22 cellular contexts compared by ENCODE assay signal in the genomic region with DNA sequence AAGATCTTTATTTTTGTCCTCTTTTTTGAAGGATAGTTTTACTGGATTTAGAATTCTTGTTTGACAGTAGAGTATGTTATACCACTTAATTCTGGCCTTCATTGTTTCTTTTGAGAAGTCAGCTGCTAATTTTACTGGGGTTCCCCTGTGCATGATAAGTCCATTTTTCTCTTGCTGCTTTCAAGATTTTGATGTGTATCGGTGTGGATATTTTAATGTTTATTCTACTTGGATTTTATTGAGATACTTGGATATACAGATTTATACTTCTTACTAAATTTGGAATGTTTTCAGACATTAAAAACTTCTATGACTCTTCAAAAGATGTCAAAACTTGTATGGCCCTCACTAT.
DNase-seq lines count a peak whose midpoint lies in the region; ATAC-seq and TF ChIP-seq lines count a peak whose summit lies in the region.
"Had no signal": no experiment of that assay in that cellular context is flagged by ENCODE, and none has a peak within 500 bp of the region (broad histone marks: within the 10 kb centered on the region; RNA-seq: fewer than 3 reads in every experiment).

No MANE protein-coding gene starts in this region.

- no peaks in the 10 kb centered on the region for H3F3A ChIP-seq in Loucy (ENCODE audit: low read depth)

- H3K9ac ChIP-seq in Loucy (ENCODE audit: low read depth, low read length, poor library complexity, severe bottlenecking): no peak overlapping the region

- H3K27ac Mint-ChIP-seq in stimulated activated naive CD8-positive, alpha-beta T cell treated with anti-CD3 and anti-CD28 coated beads, Interleukin-15, Interleukin-2, amounts not matched to agents 100 ng/mL and 50 ng/mL, for 24 hours: peak overlapping the region; percentile 41
- no peak overlapping the region for H3K27ac Mint-ChIP-seq in stimulated activated naive CD8-positive, alpha-beta T cell treated with anti-CD3 and anti-CD28 coated beads, Interleukin-15, amount 100 ng/mL, for 72 hours
- 0 out of 2 replicates have a peak overlapping the region, but pooled peaks have one; percentile 2 for H3K27ac Mint-ChIP-seq in WTC11
- H3K27ac Mint-ChIP-seq: CD4-positive, CD25-positive, alpha-beta regulatory T cell had no signal

- TF ChIP-seq CTCF in Loucy (conservative IDR thresholded peaks at IDR 0.05; ENCODE audit: low read length) (no peak), WTC11 (IDR thresholded peaks at IDR 0.05) (no peak)

- peaks cover 13% of the 10 kb centered on the region for H3K9me3 Mint-ChIP-seq in stimulated activated naive CD8-positive, alpha-beta T cell treated with anti-CD3 and anti-CD28 coated beads, Interleukin-15, Interleukin-2, amounts not matched to agents 100 ng/mL and 50 ng/mL, for 24 hours
- H3K9me3 Mint-ChIP-seq in stimulated activated naive CD8-positive, alpha-beta T cell treated with anti-CD3 and anti-CD28 coated beads, Interleukin-15, amount 100 ng/mL, for 72 hours: peaks cover 17 to 18% of the 10 kb centered on the region in 2 donors
- peaks cover 6% of the 10 kb centered on the region; the same call in 1 of the 2 replicates for H3K9me3 Mint-ChIP-seq in WTC11

- no peak for DNase-seq in stimulated activated naive CD8-positive, alpha-beta T cell treated with anti-CD3 and anti-CD28 coated beads, Interleukin-15, amount 100 ng/mL, for 72 hours
- DNase-seq in WTC11 (ENCODE audit: low spot score) (no peak), SW 1271 (lab: John Stamatoyannopoulos, UW) (no peak), SHP77 treated with DMSO at 0.1 percent for 48 hours (lab: John Stamatoyannopoulos, UW) (no peak), mucosa of gallbladder (ENCODE audit: low spot score) (no peak)
- DNase-seq: CD4-positive, CD25-positive, alpha-beta regulatory T cell; COR-L47; DND-41; H7; NCI-H1092; NCI-H1436; NCI-H1930; NCI-H226; NCI-H510A treated with DMSO at 0.1 percent for 48 hours; NCI-H748 treated with DMSO at 0.1 percent for 48 hours; NK-92 treated with Interleukin-12 subunit alpha and Interleukin-12 subunit beta, amount 100 ng/mL, for 24 hours had no signal

- ATAC-seq in stimulated activated naive CD8-positive, alpha-beta T cell treated with anti-CD3 and anti-CD28 coated beads, Interleukin-15, amount 100 ng/mL, for 72 hours: no peak
- no peak for ATAC-seq in WTC11
- ATAC-seq: HepG2, K562, Right ventricle myocardium inferior had no signal

- H3K4me3 ChIP-seq in Loucy (ENCODE audit: low read length, poor library complexity, severe bottlenecking): peak overlapping the region; percentile 13
- H3K4me3 ChIP-seq: K562, SK-N-MC had no signal

- H3K4me2 ChIP-seq in Loucy (ENCODE audit: low read depth, low read length, poor library complexity, severe bottlenecking): peak overlapping the region; percentile 51

- no peaks in the 10 kb centered on the region for H4K20me1 ChIP-seq in Loucy (ENCODE audit: insufficient read depth, low read length, poor library complexity, severe bottlenecking)

- H3K79me2 ChIP-seq in Loucy (ENCODE audit: insufficient read depth, low read length): no peaks in the 10 kb centered on the region

- CTCF ChIA-PET in WTC11 (lab: Charles Lee): interaction anchor here (0.9 kb wide), 1 partner anchor 40 kb away, joined by 3 read pairs; no protein-coding TSS in a partner anchor

- peaks cover 27% of the 10 kb centered on the region for H3K4me1 ChIP-seq in Loucy (ENCODE audit: insufficient read depth, low read length, poor library complexity, severe bottlenecking)

- no peak overlapping the region for H2AFZ ChIP-seq in Loucy (ENCODE audit: low read length)

- H3K36me3 ChIP-seq in Loucy (ENCODE audit: insufficient read depth, low read length): peaks cover 4% of the 10 kb centered on the region; the same call in 1 of the 2 replicates

- no peak overlapping the region for H3K4me3 Mint-ChIP-seq in stimulated activated naive CD8-positive, alpha-beta T cell treated with anti-CD3 and anti-CD28 coated beads, Interleukin-15, Interleukin-2, amounts not matched to agents 100 ng/mL and 50 ng/mL, for 24 hours
- H3K4me3 Mint-ChIP-seq in stimulated activated naive CD8-positive, alpha-beta T cell treated with anti-CD3 and anti-CD28 coated beads, Interleukin-15, amount 100 ng/mL, for 72 hours: peak overlapping the region in 1 of 2 donors; percentile 52
- no peak overlapping the region for H3K4me3 Mint-ChIP-seq in WTC11
- H3K4me3 Mint-ChIP-seq: CD4-positive, CD25-positive, alpha-beta regulatory T cell had no signal

- POLR2A ChIA-PET in WTC11 (lab: Charles Lee): no interaction called here

- H3K4me1 Mint-ChIP-seq in stimulated activated naive CD8-positive, alpha-beta T cell treated with anti-CD3 and anti-CD28 coated beads, Interleukin-15, Interleukin-2, amounts not matched to agents 100 ng/mL and 50 ng/mL, for 24 hours (ENCODE audit: low read depth): peaks cover 34% of the 10 kb centered on the region
- H3K4me1 Mint-ChIP-seq in stimulated activated naive CD8-positive, alpha-beta T cell treated with anti-CD3 and anti-CD28 coated beads, Interleukin-15, amount 100 ng/mL, for 72 hours: peaks cover 25% of the 10 kb centered on the region
- peaks cover 40% of the 10 kb centered on the region for H3K4me1 Mint-ChIP-seq in WTC11

- H3K27me3 Mint-ChIP-seq in stimulated activated naive CD8-positive, alpha-beta T cell treated with anti-CD3 and anti-CD28 coated beads, Interleukin-15, Interleukin-2, amounts not matched to agents 100 ng/mL and 50 ng/mL, for 24 hours: no peaks in the 10 kb centered on the region
- H3K27me3 Mint-ChIP-seq in stimulated activated naive CD8-positive, alpha-beta T cell treated with anti-CD3 and anti-CD28 coated beads, Interleukin-15, amount 100 ng/mL, for 72 hours: no peaks in the 10 kb centered on the region
- no peaks in the 10 kb centered on the region for H3K27me3 Mint-ChIP-seq in WTC11 (ENCODE audit: low read depth)
- H3K27me3 Mint-ChIP-seq: CD4-positive, CD25-positive, alpha-beta regulatory T cell had no signal

- H3K9me3 ChIP-seq in Loucy (ENCODE audit: insufficient read depth, low read depth, low read length): 0 out of 2 replicates have a peak, but pooled peaks cover 3% of the 10 kb centered on the region

- no peaks in the 10 kb centered on the region for H3K9me2 ChIP-seq in Loucy (replicated peaks; ENCODE audit: low read depth, low read length)

- no peaks in the 10 kb centered on the region for H3K27me3 ChIP-seq in Loucy (ENCODE audit: insufficient read depth, low read length, poor library complexity, severe bottlenecking)

- peaks cover 80% of the 10 kb centered on the region for H3K36me3 Mint-ChIP-seq in stimulated activated naive CD8-positive, alpha-beta T cell treated with anti-CD3 and anti-CD28 coated beads, Interleukin-15, Interleukin-2, amounts not matched to agents 100 ng/mL and 50 ng/mL, for 24 hours (ENCODE audit: low read depth)
- H3K36me3 Mint-ChIP-seq in WTC11: peaks cover 33% of the 10 kb centered on the region

TF ChIP-seq in WTC11, 78 proteins besides CTCF, POLR2A, EP300 and RAD21 (continues in another document):
- no peak for TF ChIP-seq SMAD4 (CRISPR knock-in tag; IDR thresholded peaks at IDR 0.05)
- TF ChIP-seq, protein P1, sequence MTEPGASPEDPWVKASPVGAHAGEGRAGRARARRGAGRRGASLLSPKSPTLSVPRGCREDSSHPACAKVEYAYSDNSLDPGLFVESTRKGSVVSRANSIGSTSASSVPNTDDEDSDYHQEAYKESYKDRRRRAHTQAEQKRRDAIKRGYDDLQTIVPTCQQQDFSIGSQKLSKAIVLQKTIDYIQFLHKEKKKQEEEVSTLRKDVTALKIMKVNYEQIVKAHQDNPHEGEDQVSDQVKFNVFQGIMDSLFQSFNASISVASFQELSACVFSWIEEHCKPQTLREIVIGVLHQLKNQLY (CRISPR knock-in tag; IDR thresholded peaks at IDR 0.05): no peak
- TF ChIP-seq, protein P2, sequence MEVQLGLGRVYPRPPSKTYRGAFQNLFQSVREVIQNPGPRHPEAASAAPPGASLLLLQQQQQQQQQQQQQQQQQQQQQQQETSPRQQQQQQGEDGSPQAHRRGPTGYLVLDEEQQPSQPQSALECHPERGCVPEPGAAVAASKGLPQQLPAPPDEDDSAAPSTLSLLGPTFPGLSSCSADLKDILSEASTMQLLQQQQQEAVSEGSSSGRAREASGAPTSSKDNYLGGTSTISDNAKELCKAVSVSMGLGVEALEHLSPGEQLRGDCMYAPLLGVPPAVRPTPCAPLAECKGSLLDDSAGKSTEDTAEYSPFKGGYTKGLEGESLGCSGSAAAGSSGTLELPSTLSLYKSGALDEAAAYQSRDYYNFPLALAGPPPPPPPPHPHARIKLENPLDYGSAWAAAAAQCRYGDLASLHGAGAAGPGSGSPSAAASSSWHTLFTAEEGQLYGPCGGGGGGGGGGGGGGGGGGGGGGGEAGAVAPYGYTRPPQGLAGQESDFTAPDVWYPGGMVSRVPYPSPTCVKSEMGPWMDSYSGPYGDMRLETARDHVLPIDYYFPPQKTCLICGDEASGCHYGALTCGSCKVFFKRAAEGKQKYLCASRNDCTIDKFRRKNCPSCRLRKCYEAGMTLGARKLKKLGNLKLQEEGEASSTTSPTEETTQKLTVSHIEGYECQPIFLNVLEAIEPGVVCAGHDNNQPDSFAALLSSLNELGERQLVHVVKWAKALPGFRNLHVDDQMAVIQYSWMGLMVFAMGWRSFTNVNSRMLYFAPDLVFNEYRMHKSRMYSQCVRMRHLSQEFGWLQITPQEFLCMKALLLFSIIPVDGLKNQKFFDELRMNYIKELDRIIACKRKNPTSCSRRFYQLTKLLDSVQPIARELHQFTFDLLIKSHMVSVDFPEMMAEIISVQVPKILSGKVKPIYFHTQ (CRISPR knock-in tag; IDR thresholded peaks at IDR 0.05): no peak
- TF ChIP-seq IRF2 (CRISPR knock-in tag; IDR thresholded peaks at IDR 0.05; ENCODE audit: borderline replicate concordance, low read depth): no peak
- no peak for TF ChIP-seq GTF2I (CRISPR knock-in tag; conservative IDR thresholded peaks at IDR 0.05)
- no peak for TF ChIP-seq CREB1 (CRISPR knock-in tag; IDR thresholded peaks at IDR 0.05)
- TF ChIP-seq, protein P3, sequence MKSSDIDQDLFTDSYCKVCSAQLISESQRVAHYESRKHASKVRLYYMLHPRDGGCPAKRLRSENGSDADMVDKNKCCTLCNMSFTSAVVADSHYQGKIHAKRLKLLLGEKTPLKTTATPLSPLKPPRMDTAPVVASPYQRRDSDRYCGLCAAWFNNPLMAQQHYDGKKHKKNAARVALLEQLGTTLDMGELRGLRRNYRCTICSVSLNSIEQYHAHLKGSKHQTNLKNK (CRISPR knock-in tag; IDR thresholded peaks at IDR 0.05): no peak
- no peak for TF ChIP-seq NFATC4 (CRISPR knock-in tag; IDR thresholded peaks at IDR 0.05)
- TF ChIP-seq ETV6 (CRISPR knock-in tag; IDR thresholded peaks at IDR 0.05): no peak

Comparison
In these comparisons a context has a peak if more than half of its experiments do, and no peak if none do; other contexts are left out.
1. H3K27ac Mint-ChIP-seq: peak in stimulated activated naive CD8-positive, alpha-beta T cell treated with anti-CD3 and anti-CD28 coated beads, Interleukin-15, Interleukin-2, amounts not matched to agents 100 ng/mL and 50 ng/mL, for 24 hours (single experiment) and WTC11 (single experiment); none in stimulated activated naive CD8-positive, alpha-beta T cell treated with anti-CD3 and anti-CD28 coated beads, Interleukin-15, amount 100 ng/mL, for 72 hours (0 of 2).